ENCODE assay signal across 20 cellular contexts in genomic region chrX:1097328-1097727, GRCh38.
DNase-seq lines count a peak whose midpoint lies in the region; ATAC-seq and TF ChIP-seq lines count a peak whose summit lies in the region.
"Had no signal": no experiment of that assay in that cellular context is flagged by ENCODE, and none has a peak within 500 bp of the region (broad histone marks: within the 10 kb centered on the region; RNA-seq: fewer than 3 reads in every experiment).

No MANE protein-coding gene starts in this region.

- peaks cover 20% of the 10 kb centered on the region for H3K4me1 Mint-ChIP-seq in glutamatergic neuron (ENCODE audit: low read depth, unreplicated experiment)
- H3K4me1 Mint-ChIP-seq: GM23338 had no signal

- peaks cover 18% of the 10 kb centered on the region for H3K27me3 Mint-ChIP-seq in glutamatergic neuron (ENCODE audit: unreplicated experiment)
- H3K27me3 Mint-ChIP-seq: CD4-positive, alpha-beta T cell had no signal

- peak overlapping the region in 1 of 2 donors; percentile 55 for H3K27ac Mint-ChIP-seq in activated naive CD4-positive, alpha-beta T cell treated with anti-CD3 and anti-CD28 coated beads, Interleukin-2, amount 50 U/mL, for 72 hours
- H3K27ac Mint-ChIP-seq in glutamatergic neuron (ENCODE audit: unreplicated experiment): peak overlapping the region; percentile 17
- H3K27ac Mint-ChIP-seq: CD14-positive monocyte; CD4-positive, alpha-beta T cell; CD8-positive, alpha-beta memory T cell; GM23338 had no signal

- TF ChIP-seq CTCF in glutamatergic neuron (IDR thresholded peaks at IDR 0.05; ENCODE audit: partially characterized antibody, unreplicated experiment): no peak

- intact Hi-C loops in sciatic nerve (cut with DNase I): no loop called here

- ATAC-seq in activated naive CD4-positive, alpha-beta T cell treated with anti-CD3 and anti-CD28 coated beads, Interleukin-2, amount 50 U/mL, for 72 hours: no peak
- no peak for ATAC-seq in sciatic nerve
- ATAC-seq in GM21723 (IDR thresholded peaks at IDR 0.05; ENCODE audit: unreplicated experiment): no peak
- ATAC-seq: A549, GM23338 had no signal

- peaks cover 7 to 9% of the 10 kb centered on the region in 2 donors for H3K36me3 Mint-ChIP-seq in activated naive CD4-positive, alpha-beta T cell treated with anti-CD3 and anti-CD28 coated beads, Interleukin-2, amount 50 U/mL, for 72 hours
- no peaks in the 10 kb centered on the region for H3K36me3 Mint-ChIP-seq in glutamatergic neuron (ENCODE audit: unreplicated experiment)
- H3K36me3 Mint-ChIP-seq: CD14-positive monocyte; CD8-positive, alpha-beta memory T cell had no signal

- DNase-seq in activated naive CD4-positive, alpha-beta T cell treated with anti-CD3 and anti-CD28 coated beads, Interleukin-2, amount 50 U/mL, for 16 hours: peak; percentile 4
- DNase-seq in activated naive CD4-positive, alpha-beta T cell treated with anti-CD3 and anti-CD28 coated beads, Interleukin-2, amount 50 U/mL, for 72 hours (ENCODE audit: low spot score in 2 of 2): no peak
- DNase-seq in glutamatergic neuron (no peak), sciatic nerve (ENCODE audit: low spot score) (peak; percentile 10), HCEC 1CT (no peak), A172 (ENCODE audit: low spot score) (no peak), OCI-M2 (lab: John Stamatoyannopoulos, UW; ENCODE audit: unreplicated experiment) (no peak)
- DNase-seq: ACHN; AML-193; BE2C; Calu3; CD4-positive, alpha-beta T cell; CD8-positive, alpha-beta memory T cell; COR-L47; DMS53; DND-41 had no signal

- no peak overlapping the region for H3K4me3 Mint-ChIP-seq in glutamatergic neuron (ENCODE audit: unreplicated experiment)
- H3K4me3 Mint-ChIP-seq: CD14-positive monocyte; CD4-positive, alpha-beta T cell; CD8-positive, alpha-beta memory T cell; GM23338 had no signal

- H3K9me3 Mint-ChIP-seq in activated naive CD4-positive, alpha-beta T cell treated with anti-CD3 and anti-CD28 coated beads, Interleukin-2, amount 50 U/mL, for 72 hours: peaks cover 7 to 16% of the 10 kb centered on the region in 2 donors
- peaks cover 18% of the 10 kb centered on the region for H3K9me3 Mint-ChIP-seq in glutamatergic neuron (ENCODE audit: unreplicated experiment)
- H3K9me3 Mint-ChIP-seq: CD4-positive, alpha-beta T cell had no signal

Comparison
In these comparisons a context has a peak if more than half of its experiments do, and no peak if none do; other contexts are left out.
1. DNase-seq: peak in activated naive CD4-positive, alpha-beta T cell treated with anti-CD3 and anti-CD28 coated beads, Interleukin-2, amount 50 U/mL, for 16 hours (single experiment) and sciatic nerve (single experiment); none in activated naive CD4-positive, alpha-beta T cell treated with anti-CD3 and anti-CD28 coated beads, Interleukin-2, amount 50 U/mL, for 72 hours (0 of 2), glutamatergic neuron (single experiment), HCEC 1CT (single experiment), A172 (single experiment) and OCI-M2 (single experiment).